ENCODE assay signal across 28 cellular contexts in the genomic region with DNA sequence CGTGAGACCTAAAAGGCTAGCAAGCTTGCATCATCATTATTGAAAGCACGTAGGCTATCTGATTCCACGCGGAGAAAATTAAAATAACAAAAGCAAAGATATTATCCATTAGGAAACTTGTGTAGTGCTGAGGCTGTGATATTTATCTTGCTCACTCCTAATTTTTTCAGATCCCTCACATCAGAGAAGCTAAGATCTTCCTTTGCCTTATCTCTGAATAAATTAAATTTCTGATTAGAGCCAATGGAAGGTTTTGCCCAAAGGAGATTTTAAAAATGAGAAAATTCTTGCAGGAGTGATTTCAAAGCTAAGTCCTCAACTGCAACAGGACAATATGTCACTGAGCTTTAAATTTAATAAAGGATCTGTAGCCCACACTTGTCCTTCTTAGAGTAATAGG.
"Had no signal": no experiment of that assay in that cellular context is flagged by ENCODE, and none has a peak within 500 bp of the region (broad histone marks: within the 10 kb centered on the region; RNA-seq: fewer than 3 reads in every experiment).

No MANE protein-coding gene starts in this region.

- H3K9me3 ChIP-seq: body of pancreas, gastrocnemius medialis had no signal

- H3K36me3 ChIP-seq: esophagus muscularis mucosa, gastrocnemius medialis, heart left ventricle, WERI-Rb-1 had no signal

- H3K4me3 ChIP-seq: body of pancreas, esophagus muscularis mucosa, gastrocnemius medialis, heart left ventricle had no signal

- DNase-seq: activated B cell treated with CpG ODN at 0.5 μM for 24 hours; activated CD4-positive, alpha-beta T cell treated with anti-CD3 and anti-CD28 coated beads for 48 hours; activated CD4-positive, alpha-beta T cell treated with anti-CD3 and anti-CD28 coated beads, Interleukin-2, amount 50 U/mL, for 1 hour; activated CD4-positive, alpha-beta T cell treated with anti-CD3 and anti-CD28 coated beads, Interleukin-2, amount 50 U/mL, for 48 hours; activated CD8-positive, alpha-beta memory T cell treated with anti-CD3 and anti-CD28 coated beads for 24 hours; activated CD8-positive, alpha-beta T cell treated with anti-CD3 and anti-CD28 coated beads for 36 hours; activated effector memory CD4-positive, alpha-beta T cell treated with Interleukin-2 at 50 U/mL for 16 hours; activated gamma-delta T cell treated with Interleukin-2 at 50 U/mL for 16 hours; activated naive CD4-positive, alpha-beta T cell treated with anti-CD3 and anti-CD28 coated beads, Interleukin-2, amount 50 U/mL, for 16 hours; activated naive CD4-positive, alpha-beta T cell treated with Interleukin-2 at 50 U/mL for 16 hours; activated T-cell treated with anti-CD3 and anti-CD28 coated beads, Interleukin-2, amount 50 U/mL, for 4 hours; amygdala; aorta; body of pancreas; cortex of kidney; dermis blood vessel endothelial cell; effector CD4-positive, alpha-beta T cell; effector memory CD8-positive, alpha-beta T cell; erythroblast; foreskin keratinocyte; gastrocnemius medialis; glutamatergic neuron; heart left ventricle; T1000; WERI-Rb-1 had no signal

- H3K4me1 ChIP-seq: body of pancreas, esophagus muscularis mucosa, foreskin keratinocyte, gastrocnemius medialis, heart left ventricle had no signal

- H3K27me3 ChIP-seq: body of pancreas, esophagus muscularis mucosa, foreskin keratinocyte, gastrocnemius medialis, heart left ventricle had no signal

- ATAC-seq: activated CD4-positive, CD25-positive, alpha-beta regulatory T cell treated with anti-CD3 and anti-CD28 coated beads, Interleukin-2, amount 50 U/mL, for 24 hours; activated CD8-positive, alpha-beta T cell treated with anti-CD3 and anti-CD28 coated beads for 36 hours; activated T-cell treated with anti-CD3 and anti-CD28 coated beads, Interleukin-2, amount 50 U/mL, for 4 hours; activated T-helper 17 cell treated with anti-CD3 and anti-CD28 coated beads, Interleukin-2, amount 50 U/mL, for 72 hours; body of pancreas; effector memory CD8-positive, alpha-beta T cell; foreskin keratinocyte; gastrocnemius medialis; heart left ventricle had no signal

- H3K27ac ChIP-seq: body of pancreas, esophagus muscularis mucosa, foreskin keratinocyte, gastrocnemius medialis, heart left ventricle, WERI-Rb-1 had no signal
